In the genomic region with DNA sequence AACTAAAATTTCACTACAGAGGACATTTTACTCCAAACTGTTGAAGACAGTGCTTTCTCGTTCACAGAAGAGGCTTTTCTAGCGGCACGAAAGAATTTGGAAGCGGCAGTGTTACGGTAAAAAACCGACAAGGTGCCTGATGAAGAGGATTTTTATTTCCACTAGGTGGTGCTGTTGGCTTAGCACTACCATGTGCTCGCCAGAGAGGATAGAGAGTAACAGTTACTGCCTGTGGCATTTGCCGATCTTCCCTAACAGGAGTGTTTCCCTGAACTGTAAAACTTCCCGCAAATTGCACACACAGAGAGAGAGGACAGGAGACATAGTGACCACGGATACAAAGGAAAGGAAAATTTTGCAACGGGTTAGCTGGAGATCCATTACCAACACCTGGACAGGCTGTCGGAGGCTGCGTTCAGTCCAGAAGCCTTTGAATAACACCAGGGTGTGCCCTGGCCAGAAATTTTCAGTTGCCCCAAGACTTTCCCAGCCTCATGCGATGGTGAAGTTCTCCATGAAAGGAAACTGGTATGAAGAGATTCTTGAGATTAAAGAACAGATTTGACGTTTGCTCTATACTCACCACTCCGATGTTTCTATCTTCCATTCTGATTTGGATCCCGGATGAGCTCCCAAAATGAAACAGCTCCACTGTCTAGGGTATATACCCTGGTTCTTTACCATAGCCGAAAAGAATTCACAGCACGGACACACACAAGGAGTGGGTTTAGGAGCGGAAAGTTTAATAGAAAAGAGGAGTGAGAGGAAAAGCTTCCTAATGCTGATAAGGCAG, we compare ENCODE assay signal across 1 cellular context.
TF ChIP-seq lines count a peak whose summit lies in the region.

No MANE protein-coding gene starts in this region.

TF ChIP-seq in HepG2, 621 proteins besides CTCF, POLR2A, EP300 and RAD21 (continued from another document and continues in another):
- TF ChIP-seq IRF9 (CRISPR knock-in tag; IDR thresholded peaks at IDR 0.05; ENCODE audit: borderline replicate concordance), result no peak
- no peak for TF ChIP-seq GMEB2 (CRISPR knock-in tag; IDR thresholded peaks at IDR 0.05; ENCODE audit: low read depth)
- TF ChIP-seq ZNF577 (CRISPR knock-in tag; IDR thresholded peaks at IDR 0.05; ENCODE audit: borderline replicate concordance, low read depth), result no peak
- TF ChIP-seq SKIL (CRISPR knock-in tag; IDR thresholded peaks at IDR 0.05; ENCODE audit: borderline replicate concordance), result no peak
- TF ChIP-seq ZNF562 (CRISPR knock-in tag; IDR thresholded peaks at IDR 0.05; ENCODE audit: borderline replicate concordance), result no peak
- peak; percentile 51; the same call in 1 of the 2 replicates for TF ChIP-seq MAX (IDR thresholded peaks at IDR 0.05)
- TF ChIP-seq ZMYM4 (CRISPR knock-in tag; IDR thresholded peaks at IDR 0.05), result peak; percentile 60
- TF ChIP-seq PHF5A (CRISPR knock-in tag; IDR thresholded peaks at IDR 0.05; ENCODE audit: low read depth, unreplicated experiment), result no peak
- TF ChIP-seq BCL3 (CRISPR knock-in tag; IDR thresholded peaks at IDR 0.05), result no peak
- TF ChIP-seq ZSCAN25 (CRISPR knock-in tag; IDR thresholded peaks at IDR 0.05), result no peak
- no peak for TF ChIP-seq ZNF251 (CRISPR knock-in tag; IDR thresholded peaks at IDR 0.05)
- no peak for TF ChIP-seq TAF1 (CRISPR knock-in tag; IDR thresholded peaks at IDR 0.05)
- no peak for TF ChIP-seq MLXIP (CRISPR knock-in tag; IDR thresholded peaks at IDR 0.05; ENCODE audit: borderline replicate concordance)
- TF ChIP-seq XBP1 (CRISPR knock-in tag; IDR thresholded peaks at IDR 0.05), result no peak
- TF ChIP-seq ZNF678 (CRISPR knock-in tag; IDR thresholded peaks at IDR 0.05), result no peak
- TF ChIP-seq ZNF883 (CRISPR knock-in tag; IDR thresholded peaks at IDR 0.05; ENCODE audit: not compliant biosample characterization), result no peak
- TF ChIP-seq ZNF468 (CRISPR knock-in tag; IDR thresholded peaks at IDR 0.05), result no peak
- TF ChIP-seq ZNF619 (CRISPR knock-in tag; IDR thresholded peaks at IDR 0.05), result no peak
- TF ChIP-seq GLI4 (CRISPR knock-in tag; IDR thresholded peaks at IDR 0.05; ENCODE audit: borderline replicate concordance), result no peak
- no peak for TF ChIP-seq EHMT2 (IDR thresholded peaks at IDR 0.05; ENCODE audit: borderline replicate concordance, low read depth, low read length)
- peak; percentile 80 for TF ChIP-seq SMC3 (IDR thresholded peaks at IDR 0.05; ENCODE audit: low read length)
- no peak for TF ChIP-seq NONO (IDR thresholded peaks at IDR 0.05)
- no peak for TF ChIP-seq NONO (CRISPR knock-in tag; conservative IDR thresholded peaks at IDR 0.05)
- peak; percentile 55; the same call in 1 of the 2 replicates for TF ChIP-seq HBP1 (CRISPR knock-in tag; IDR thresholded peaks at IDR 0.05; ENCODE audit: low read depth)
- TF ChIP-seq ZNF768 (CRISPR knock-in tag; IDR thresholded peaks at IDR 0.05), result no peak
- no peak for TF ChIP-seq ZNF24 (IDR thresholded peaks at IDR 0.05)
- TF ChIP-seq ZNF335 (CRISPR knock-in tag; IDR thresholded peaks at IDR 0.05), result no peak
- TF ChIP-seq PPARG (CRISPR knock-in tag; conservative IDR thresholded peaks at IDR 0.05), result no peak
- TF ChIP-seq ZNF572 (CRISPR knock-in tag; IDR thresholded peaks at IDR 0.05), result no peak
- no peak for TF ChIP-seq ZBTB8A (CRISPR knock-in tag; IDR thresholded peaks at IDR 0.05; ENCODE audit: borderline replicate concordance, low read depth)
- no peak for TF ChIP-seq ZNF563 (CRISPR knock-in tag; IDR thresholded peaks at IDR 0.05)
- TF ChIP-seq MBNL3 (CRISPR knock-in tag; conservative IDR thresholded peaks at IDR 0.05), result no peak
- no peak for TF ChIP-seq ZKSCAN1 (IDR thresholded peaks at IDR 0.05; ENCODE audit: low read length)
- TF ChIP-seq SPEN (CRISPR knock-in tag; IDR thresholded peaks at IDR 0.05; ENCODE audit: low read depth), result no peak
- TF ChIP-seq NR2F2 (IDR thresholded peaks at IDR 0.05; ENCODE audit: borderline replicate concordance, low read depth), result no peak
- TF ChIP-seq MYC (CRISPR knock-in tag; IDR thresholded peaks at IDR 0.05; ENCODE audit: borderline replicate concordance), result peak; percentile 58
- no peak for TF ChIP-seq RXRB (CRISPR knock-in tag; IDR thresholded peaks at IDR 0.05; ENCODE audit: borderline replicate concordance)
- TF ChIP-seq THAP8 (CRISPR knock-in tag; IDR thresholded peaks at IDR 0.05; ENCODE audit: borderline replicate concordance), result no peak
- TF ChIP-seq, protein P1, sequence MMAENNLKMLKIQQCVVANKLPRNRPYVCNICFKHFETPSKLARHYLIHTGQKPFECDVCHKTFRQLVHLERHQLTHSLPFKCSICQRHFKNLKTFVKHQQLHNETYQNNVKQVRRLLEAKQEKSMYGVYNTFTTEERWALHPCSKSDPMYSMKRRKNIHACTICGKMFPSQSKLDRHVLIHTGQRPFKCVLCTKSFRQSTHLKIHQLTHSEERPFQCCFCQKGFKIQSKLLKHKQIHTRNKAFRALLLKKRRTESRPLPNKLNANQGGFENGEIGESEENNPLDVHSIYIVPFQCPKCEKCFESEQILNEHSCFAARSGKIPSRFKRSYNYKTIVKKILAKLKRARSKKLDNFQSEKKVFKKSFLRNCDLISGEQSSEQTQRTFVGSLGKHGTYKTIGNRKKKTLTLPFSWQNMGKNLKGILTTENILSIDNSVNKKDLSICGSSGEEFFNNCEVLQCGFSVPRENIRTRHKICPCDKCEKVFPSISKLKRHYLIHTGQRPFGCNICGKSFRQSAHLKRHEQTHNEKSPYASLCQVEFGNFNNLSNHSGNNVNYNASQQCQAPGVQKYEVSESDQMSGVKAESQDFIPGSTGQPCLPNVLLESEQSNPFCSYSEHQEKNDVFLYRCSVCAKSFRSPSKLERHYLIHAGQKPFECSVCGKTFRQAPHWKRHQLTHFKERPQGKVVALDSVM (CRISPR knock-in tag; IDR thresholded peaks at IDR 0.05), result no peak
- no peak for TF ChIP-seq SAFB2 (CRISPR knock-in tag; IDR thresholded peaks at IDR 0.05; ENCODE audit: borderline replicate concordance, low read depth)
- TF ChIP-seq RFX5 (IDR thresholded peaks at IDR 0.05; ENCODE audit: low read depth, low read length), result no peak
- TF ChIP-seq ZNF136 (CRISPR knock-in tag; IDR thresholded peaks at IDR 0.05; ENCODE audit: low read depth), result no peak
- no peak for TF ChIP-seq ZNF761 (CRISPR knock-in tag; conservative IDR thresholded peaks at IDR 0.05)
- no peak for TF ChIP-seq ZNF205 (CRISPR knock-in tag; IDR thresholded peaks at IDR 0.05)
- no peak for TF ChIP-seq ZNF354B (CRISPR knock-in tag; IDR thresholded peaks at IDR 0.05)
- TF ChIP-seq DNMT3B (CRISPR knock-in tag; conservative IDR thresholded peaks at IDR 0.05), result no peak
- TF ChIP-seq ZNF331 (CRISPR knock-in tag; IDR thresholded peaks at IDR 0.05), result peak; percentile 45; the same call in 1 of the 2 replicates
- TF ChIP-seq ZNF326 (CRISPR knock-in tag; IDR thresholded peaks at IDR 0.05; ENCODE audit: borderline replicate concordance), result no peak
- TF ChIP-seq ZFP36L2 (CRISPR knock-in tag; IDR thresholded peaks at IDR 0.05), result no peak
- TF ChIP-seq GABPB1 (CRISPR knock-in tag; IDR thresholded peaks at IDR 0.05), result no peak
- no peak for TF ChIP-seq KAT7 (CRISPR knock-in tag; IDR thresholded peaks at IDR 0.05; ENCODE audit: borderline replicate concordance)
- TF ChIP-seq ZNF333 (CRISPR knock-in tag; IDR thresholded peaks at IDR 0.05; ENCODE audit: borderline replicate concordance), result no peak
- no peak for TF ChIP-seq ZNF891 (CRISPR knock-in tag; IDR thresholded peaks at IDR 0.05)
- no peak for TF ChIP-seq ZNF605 (CRISPR knock-in tag; IDR thresholded peaks at IDR 0.05)
- no peak for TF ChIP-seq U2AF1 (optimal IDR thresholded peaks at IDR 0.05; ENCODE audit: low read depth, low read length)
- TF ChIP-seq SMAD3 (CRISPR knock-in tag; IDR thresholded peaks at IDR 0.05), result no peak
- no peak for TF ChIP-seq NFYB (CRISPR knock-in tag; IDR thresholded peaks at IDR 0.05)
- TF ChIP-seq, protein P2, sequence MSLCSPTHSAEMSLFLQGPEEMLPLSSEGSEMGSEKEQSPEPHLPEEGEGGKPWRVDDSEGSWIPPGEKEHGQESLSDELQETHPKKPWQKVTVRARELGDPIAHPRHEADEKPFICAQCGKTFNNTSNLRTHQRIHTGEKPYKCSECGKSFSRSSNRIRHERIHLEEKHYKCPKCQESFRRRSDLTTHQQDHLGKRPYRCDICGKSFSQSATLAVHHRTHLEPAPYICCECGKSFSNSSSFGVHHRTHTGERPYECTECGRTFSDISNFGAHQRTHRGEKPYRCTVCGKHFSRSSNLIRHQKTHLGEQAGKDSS (CRISPR knock-in tag; IDR thresholded peaks at IDR 0.05; ENCODE audit: borderline replicate concordance, low read depth), result no peak
- no peak for TF ChIP-seq MAFK (conservative IDR thresholded peaks at IDR 0.05 in 1 of 2, IDR thresholded peaks at IDR 0.05 in 1 of 2; ENCODE audit: low read length in 2 of 2)
